In genomic region chr11:20172721-20173447, GRCh38 we compare ENCODE assay signal across 29 cellular contexts. TPM values are rescaled to one million over a fixed set of nuclear protein-coding genes. Genes with fewer than 3 reads are reported as not detected.
"Had no signal": no experiment of that assay in that cellular context is flagged by ENCODE, and none has a peak within 500 bp of the region (broad histone marks: within the 10 kb centered on the region; RNA-seq: fewer than 3 reads in every experiment).

No MANE protein-coding gene starts in this region.

- H3K27me3 ChIP-seq: pancreas, testis, thyroid gland, upper lobe of left lung had no signal

- ATAC-seq: heart left ventricle; left colon; left lung; lower lobe of right lung; naive thymus-derived CD8-positive, alpha-beta T cell; pancreas; right cardiac atrium had no signal

- FAIRE-seq: islet of Langerhans, kidney, pancreas had no signal

- H3K4me2 ChIP-seq: smooth muscle cell had no signal

- H3K27ac ChIP-seq: heart left ventricle, left lung, lower lobe of right lung, pancreas, prostate gland, sigmoid colon, stomach, testis, thyroid gland, transverse colon, upper lobe of left lung, uterus had no signal

- H3K4me3 ChIP-seq: heart left ventricle, left lung, lower lobe of right lung, pancreas, prostate gland, sigmoid colon, smooth muscle cell, stomach, testis, thyroid gland, transverse colon, upper lobe of left lung, uterus had no signal

- DNase-seq: heart left ventricle; hypothalamus; immature natural killer cell; kidney; left colon; left lung; lower lobe of right lung; mammary epithelial cell; mesenchymal stem cell; naive thymus-derived CD8-positive, alpha-beta T cell; nucleus accumbens; pancreas; posterior cingulate gyrus; retina; right cardiac atrium; sigmoid colon; stimulated activated CD4-positive, alpha-beta T cell treated with anti-CD3 and anti-CD28 coated beads, Interleukin-1b, Interleukin-23, amount 100 ng/mL, for 48 hours; stimulated activated CD4-positive, alpha-beta T cell treated with anti-CD3 and anti-CD28 coated beads, Interleukin-4, amount 100 ng/mL, for 1 hour; stimulated activated naive CD4-positive, alpha-beta T cell; stomach; testis; thyroid gland; transverse colon; upper lobe of left lung; uterus had no signal

- H3K9me3 ChIP-seq: lower lobe of right lung, pancreas, prostate gland, testis, thyroid gland, uterus had no signal

- H3K4me1 ChIP-seq: heart left ventricle, left lung, lower lobe of right lung, pancreas, prostate gland, sigmoid colon, stomach, testis, thyroid gland, transverse colon, upper lobe of left lung, uterus had no signal

- H3K36me3 ChIP-seq: heart left ventricle, left lung, lower lobe of right lung, pancreas, prostate gland, sigmoid colon, stomach, thyroid gland, transverse colon, upper lobe of left lung, uterus had no signal

RNA-seq across cellular contexts. Expression of gene DBX1, which starts 12.6 kb away (rescaled TPM):
- polyA plus RNA-seq: heart left ventricle, immature natural killer cell, liver, mammary epithelial cell, pancreas, right cardiac atrium, sigmoid colon, smooth muscle cell, stomach had no signal
